Comparison of ENCODE assay signal across 8 cellular contexts in genomic region chr1:26864610-26865480, GRCh38. TPM values are rescaled to one million over a fixed set of nuclear protein-coding genes. Genes with fewer than 3 reads are reported as not detected.
DNase-seq lines count a peak whose midpoint lies in the region; ATAC-seq and TF ChIP-seq lines count a peak whose summit lies in the region.

No MANE protein-coding gene starts in this region.

- ATAC-seq in GM18508 (IDR thresholded peaks at IDR 0.05; ENCODE audit: insufficient read depth, unreplicated experiment) (peak; percentile 81), HG02981 (IDR thresholded peaks at IDR 0.05; ENCODE audit: unreplicated experiment) (peak; percentile 94), aorta (ENCODE audit: low FRiP score) (peak; percentile 98)

- H3K27ac ChIP-seq in rectal smooth muscle tissue (ENCODE audit: low read depth, low read length) (peak overlapping the region; percentile 99), aorta (ENCODE audit: low read depth in 1 of 2, low read length in 2 of 2) (peak overlapping the region; percentile 10 to 96)

- peak overlapping the region; percentile 97 for H3K9ac ChIP-seq in rectal smooth muscle tissue (ENCODE audit: low read length)

- H3K9me3 ChIP-seq in aorta (ENCODE audit: control insufficient read depth, low read length): no peaks in the 10 kb centered on the region

- peaks cover 8% of the 10 kb centered on the region for H3K4me1 ChIP-seq in rectal smooth muscle tissue (ENCODE audit: control insufficient read depth, insufficient read depth, low read length)
- H3K4me1 ChIP-seq in aorta (ENCODE audit: control insufficient read depth in 1 of 2, insufficient read depth in 2 of 2, low read length in 2 of 2): peaks cover 0 to 2% of the 10 kb centered on the region in 2 donors

- in situ Hi-C loops in astrocyte of the cerebellum (cut with HindIII; ENCODE audit: low sequenced_read_pairs): no loop called here

- intact Hi-C loops in aorta (cut with DNase I): no loop called here

- WGBS in aorta, 2 donors: 1% methylated on average over 71 to 75 of the region's 75 CpGs

- no peaks in the 10 kb centered on the region for H3K36me3 ChIP-seq in rectal smooth muscle tissue (ENCODE audit: control insufficient read depth, insufficient read depth, low read length)
- H3K36me3 ChIP-seq in aorta (ENCODE audit: control insufficient read depth in 1 of 2, insufficient read depth in 2 of 2, low read length in 1 of 2): no peaks in the 10 kb centered on the region

- no peak for TF ChIP-seq CTCF in astrocyte of the cerebellum (IDR thresholded peaks at IDR 0.05; ENCODE audit: low read depth, low read length, missing control alignments)

- peak overlapping the region; percentile 57 for H3K4me3 ChIP-seq in astrocyte of the cerebellum (ENCODE audit: low read depth, low read length)
- peak overlapping the region; percentile 88 for H3K4me3 ChIP-seq in rectal smooth muscle tissue (ENCODE audit: low read length)
- peak overlapping the region; percentile 27 to 40 for H3K4me3 ChIP-seq in aorta (ENCODE audit: low read length in 2 of 2)

- DNase-seq in NCI-H2029 (lab: John Stamatoyannopoulos, UW): peak; percentile 92
- peak; percentile 87 for DNase-seq in T-helper 9 cell
- DNase-seq in astrocyte of the cerebellum (ENCODE audit: low read depth): peak; percentile 93
- DNase-seq in hepatic stellate cell (ENCODE audit: low spot score): peak; percentile 98
- DNase-seq in aorta: peak; percentile 99

- no peaks in the 10 kb centered on the region for H3K27me3 ChIP-seq in rectal smooth muscle tissue (ENCODE audit: control insufficient read depth, insufficient read depth, low read length)
- no peaks in the 10 kb centered on the region for H3K27me3 ChIP-seq in aorta (ENCODE audit: control insufficient read depth in 1 of 2, insufficient read depth in 2 of 2, low read length in 1 of 2)

RNA-seq across cellular contexts. Expression of gene SFN, which starts 1.9 kb away (rescaled TPM):
- total RNA-seq in aorta: 1 to 10 TPM; 3.7 to 7.6 TPM
- 10 to 100 TPM in 1 of 2 donors, 1 to 10 TPM in 1; 3.3 to 18.3 TPM for polyA plus RNA-seq in aorta

RNA-seq across cellular contexts. Expression of gene GPN2, which starts 25.2 kb away (rescaled TPM):
- total RNA-seq in aorta: 10 to 100 TPM; 17.7 to 19.6 TPM
- 10 to 100 TPM; 12.1 to 20.7 TPM for polyA plus RNA-seq in aorta

RNA-seq across cellular contexts. Expression of gene GPATCH3, which starts 35.4 kb away (rescaled TPM):
- 10 to 100 TPM in 1 of 2 donors, 1 to 10 TPM in 1; 9.7 to 12.7 TPM for total RNA-seq in aorta
- 10 to 100 TPM in 1 of 2 donors, 1 to 10 TPM in 1; 7.5 to 16.4 TPM for polyA plus RNA-seq in aorta

RNA-seq across cellular contexts. Expression of gene ZDHHC18, which starts 38.4 kb away (rescaled TPM):
- 10 to 100 TPM; 18.0 to 21.4 TPM for total RNA-seq in aorta
- polyA plus RNA-seq in aorta: 1 to 10 TPM; 8.0 to 8.2 TPM

RNA-seq across cellular contexts. Expression of gene NR0B2, which starts 48.9 kb away (rescaled TPM):
- not detected for total RNA-seq in aorta
- polyA plus RNA-seq in aorta: 10 to 100 TPM in 1 of 2 donors, not detected in 1; 28.0 TPM

Comparison
In these comparisons a context has a peak if more than half of its experiments do, and no peak if none do; other contexts are left out.
1. Peak in every context shown above with its lines: DNase-seq, ATAC-seq, H3K4me3 ChIP-seq and H3K27ac ChIP-seq.
2. H3K4me3 ChIP-seq: peak in every context shown above with its lines; median percentile 88 in rectal smooth muscle tissue; 57 in astrocyte of the cerebellum; 34 in aorta.